In the genomic region with DNA sequence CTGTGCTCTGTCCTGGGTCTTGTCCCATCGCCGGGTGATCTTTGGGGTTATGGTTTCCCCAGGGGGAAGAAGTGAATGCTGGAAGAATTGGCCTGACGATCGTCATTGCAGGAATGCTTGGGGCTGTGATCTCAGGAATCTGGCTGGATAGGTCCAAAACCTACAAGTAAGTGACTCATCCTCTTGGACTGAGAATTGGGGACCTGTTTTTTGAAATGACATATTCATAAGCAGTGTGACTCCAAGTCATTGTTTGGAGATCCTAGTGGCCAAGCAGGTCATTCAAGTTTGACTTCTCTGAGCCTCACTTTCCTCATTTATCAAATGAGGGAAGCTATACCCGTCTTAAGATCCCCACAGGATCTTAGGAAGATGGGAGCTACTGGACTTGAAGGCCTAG, we compare ENCODE assay signal across 18 cellular contexts. TPM values are rescaled to one million over a fixed set of nuclear protein-coding genes. Genes with fewer than 3 reads are reported as not detected.
DNase-seq lines count a peak whose midpoint lies in the region; TF ChIP-seq lines count a peak whose summit lies in the region.
"Had no signal": no experiment of that assay in that cellular context is flagged by ENCODE, and none has a peak within 500 bp of the region (broad histone marks: within the 10 kb centered on the region; RNA-seq: fewer than 3 reads in every experiment).

No MANE protein-coding gene starts in this region.

- no peaks in the 10 kb centered on the region for H4K20me1 ChIP-seq in PC-9 (ENCODE audit: insufficient read depth)
- no peaks in the 10 kb centered on the region for H4K20me1 ChIP-seq in smooth muscle cell (ENCODE audit: low read depth)
- H4K20me1 ChIP-seq: BLaER1 had no signal

- H3K4me1 ChIP-seq in PC-9 (replicated peaks; ENCODE audit: insufficient read depth) (peaks cover 35% of the 10 kb centered on the region), smooth muscle cell (ENCODE audit: low read depth) (peaks cover 22% of the 10 kb centered on the region)
- H3K4me1 ChIP-seq: BLaER1, HAP-1 had no signal

- H3K79me2 ChIP-seq in PC-9 (ENCODE audit: low read depth) (no peaks in the 10 kb centered on the region), smooth muscle cell (ENCODE audit: low read depth) (no peaks in the 10 kb centered on the region)

- CTCF ChIA-PET in PC-9 (lab: Charles Lee): interaction anchor here (0.6 to 0.8 kb wide), 3 partner anchors 20 to 26 kb away, joined by 3 to 10 read pairs (median 6); partner anchors contain the start of gene TTLL5

- H3F3A ChIP-seq in PC-9 (ENCODE audit: insufficient read depth, low read depth) (peaks cover 27% of the 10 kb centered on the region), smooth muscle cell (ENCODE audit: low read depth) (peaks cover 8% of the 10 kb centered on the region)

- intact Hi-C loops in PC-9 (cut with micrococcal nuclease; ENCODE audit: unreplicated experiment): loop anchor here (1.0 to 10.0 kb wide), 2 partner anchors 13 to 180 kb away; no protein-coding TSS in a partner anchor

- POLR2A ChIA-PET in PC-9 (lab: Charles Lee; ENCODE audit: unreplicated experiment): interaction anchor here (0.6 to 0.7 kb wide), 2 partner anchors 30 to 128 kb away, joined by 3 to 4 read pairs; no protein-coding TSS in a partner anchor

- no peak for TF ChIP-seq CTCF in PC-9 (conservative IDR thresholded peaks at IDR 0.05)
- TF ChIP-seq CTCF in smooth muscle cell (IDR thresholded peaks at IDR 0.05; ENCODE audit: borderline replicate concordance, insufficient read depth, poor library complexity, severe bottlenecking): no peak

- 59% methylated on average over 5 of the region's 5 CpGs for WGBS in smooth muscle cell (ENCODE audit: low lambda C conversion rate)

- no peaks in the 10 kb centered on the region for H3K9me2 ChIP-seq in PC-9 (ENCODE audit: insufficient read depth)
- H3K9me2 ChIP-seq: SK-N-SH had no signal

- peak overlapping the region; percentile 72 for H3K4me2 ChIP-seq in PC-9
- H3K4me2 ChIP-seq in smooth muscle cell: no peak overlapping the region
- H3K4me2 ChIP-seq: BLaER1, SK-N-SH had no signal

- DNase-seq in SIG-M5 treated with dmso at 0.1 percent for 504 hours (lab: John Stamatoyannopoulos, UW; ENCODE audit: unreplicated experiment) (peak; percentile 57), SIG-M5 (lab: John Stamatoyannopoulos, UW) (no peak), PC-9 (peak; percentile 73 to 99), islet precursor cell (peak; percentile 78), smooth muscle cell (lab: John Stamatoyannopoulos, UW; ENCODE audit: unreplicated experiment) (no peak), germinal center (ENCODE audit: low spot score) (no peak), H4 (ENCODE audit: low spot score) (no peak)
- no peak for DNase-seq in activated CD4-positive, alpha-beta T cell treated with anti-CD3 and anti-CD28 coated beads for 48 hours
- DNase-seq: CD8-positive, alpha-beta memory T cell; MV-4-11; NCI-H1417 treated with DMSO at 0.1 percent for 48 hours; NCI-H2029 treated with DMSO at 0.1 percent for 48 hours; NCI-H510A; NCI-H82; SK-N-SH had no signal

- H3K4me3 ChIP-seq in PC-9: peak overlapping the region; percentile 19; the same call in 1 of the 2 replicates
- H3K4me3 ChIP-seq in smooth muscle cell: no peak overlapping the region
- H3K4me3 ChIP-seq: BLaER1, HAP-1 had no signal

- H3K9ac ChIP-seq in smooth muscle cell (ENCODE audit: low read depth): no peak overlapping the region
- H3K9ac ChIP-seq: BLaER1, SK-N-SH had no signal

- H2AFZ ChIP-seq in PC-9 (no peak overlapping the region), smooth muscle cell (ENCODE audit: low read depth) (no peak overlapping the region)

- H3K27me3 ChIP-seq in PC-9 (ENCODE audit: insufficient read depth, low read depth) (no peaks in the 10 kb centered on the region), smooth muscle cell (ENCODE audit: low read depth) (no peaks in the 10 kb centered on the region)
- H3K27me3 ChIP-seq: BLaER1 had no signal

- no TSS peak for BruUV-seq in PC-9 (replicated peaks; lab: Mats Ljungman, UMichigan)

- no peaks in the 10 kb centered on the region for H3K36me3 ChIP-seq in PC-9 (ENCODE audit: low read depth)
- H3K36me3 ChIP-seq in smooth muscle cell (ENCODE audit: low read depth): no peaks in the 10 kb centered on the region
- H3K36me3 ChIP-seq: BLaER1, HAP-1 had no signal

- H3K9me3 ChIP-seq in PC-9 (ENCODE audit: insufficient read depth, low read depth) (no peaks in the 10 kb centered on the region), smooth muscle cell (replicated peaks; ENCODE audit: low read depth) (no peaks in the 10 kb centered on the region)
- H3K9me3 ChIP-seq: BLaER1, HAP-1, SK-N-SH had no signal

- H3K27ac ChIP-seq in PC-9 (peak overlapping the region; percentile 71), smooth muscle cell (ENCODE audit: low read depth) (peak overlapping the region; percentile 85)
- H3K27ac ChIP-seq: 22Rv1, BLaER1 had no signal

RNA-seq across cellular contexts. Expression of gene ERG28, which starts 25.8 kb away (rescaled TPM):
- 25.2 and 32.5 TPM in 2 replicates for total RNA-seq in PC-9 (2021)
- total RNA-seq in smooth muscle cell: 34.6 and 35.0 TPM in 2 replicates
- 44.9 and 45.2 TPM in 2 replicates for polyA plus RNA-seq in smooth muscle cell
- total RNA-seq in H4 (2014; rRNA removed; shearing (Covaris generic)): 15.2 and 21.6 TPM in 2 replicates

RNA-seq across cellular contexts. Expression of gene TTLL5, which starts 26.2 kb away (rescaled TPM):
- total RNA-seq in PC-9 (2021) (60.3 and 75.3 TPM in 2 replicates), smooth muscle cell (28.4 and 38.0 TPM in 2 replicates)
- polyA plus RNA-seq in smooth muscle cell: 12.6 and 16.2 TPM in 2 replicates
- 10.5 and 16.1 TPM in 2 replicates for total RNA-seq in H4 (2014; rRNA removed; shearing (Covaris generic))

RNA-seq across cellular contexts. Expression of gene FLVCR2, which starts 56.4 kb away (rescaled TPM):
- total RNA-seq in PC-9 (2021) (12.4 and 35.7 TPM in 2 replicates), smooth muscle cell (3.9 and 13.3 TPM in 2 replicates)
- 3.0 and 3.5 TPM in 2 replicates for polyA plus RNA-seq in smooth muscle cell
- total RNA-seq in H4 (2014; rRNA removed; shearing (Covaris generic)): 0.79 and 0.99 TPM in 2 replicates

Comparison
In these comparisons a context has a peak if more than half of its experiments do, and no peak if none do; other contexts are left out.
1. DNase-seq: peak in SIG-M5 treated with dmso at 0.1 percent for 504 hours (single experiment), PC-9 (2 of 2) and islet precursor cell (single experiment); none in SIG-M5 (single experiment), smooth muscle cell (single experiment), germinal center (single experiment), H4 (single experiment) and activated CD4-positive, alpha-beta T cell treated with anti-CD3 and anti-CD28 coated beads for 48 hours (single experiment).